21 cellular contexts compared by ENCODE assay signal in genomic region chr7:40300146-40300655, GRCh38.
"Had no signal": no experiment of that assay in that cellular context is flagged by ENCODE, and none has a peak within 500 bp of the region (broad histone marks: within the 10 kb centered on the region; RNA-seq: fewer than 3 reads in every experiment).

No MANE protein-coding gene starts in this region.

- ATAC-seq: activated CD4-positive, alpha-beta T cell treated with anti-CD3 and anti-CD28 coated beads for 36 hours; foreskin keratinocyte; left lobe of liver; WTC11 had no signal

- H3K27me3 ChIP-seq: adrenal gland, cardiac muscle cell, dorsolateral prefrontal cortex, foreskin keratinocyte, tibial artery, vagina had no signal

- H2AFZ ChIP-seq: parathyroid adenoma had no signal

- FAIRE-seq: TTC549 had no signal

- H3K9ac ChIP-seq: parathyroid adenoma had no signal

- H3K36me3 ChIP-seq: adrenal gland, cardiac muscle cell, tibial artery, vagina had no signal

- H3K4me3 ChIP-seq: adrenal gland, cardiac muscle cell, dorsolateral prefrontal cortex, lung, tibial artery, vagina had no signal

- DNase-seq: activated CD4-positive, alpha-beta T cell treated with anti-CD3 and anti-CD28 coated beads for 36 hours; activated CD4-positive, alpha-beta T cell treated with anti-CD3 and anti-CD28 coated beads, Interleukin-2, amount 50 U/mL, for 48 hours; activated gamma-delta T cell; adrenal gland; dorsolateral prefrontal cortex; naive B cell; stimulated activated CD4-positive, alpha-beta T cell treated with anti-CD3 and anti-CD28 coated beads, Interleukin-12 subunit alpha, Interleukin-12 subunit beta, amount 100 ng/mL, for 4 hours; stimulated activated CD4-positive, alpha-beta T cell treated with anti-CD3 and anti-CD28 coated beads, Interleukin-1b, Interleukin-23, amount 100 ng/mL, for 48 hours; stimulated activated CD8-positive, alpha-beta memory T cell treated with anti-CD3 and anti-CD28 coated beads, Interleukin-4, amount 100 ng/mL, for 48 hours; stimulated activated naive CD4-positive, alpha-beta T cell treated with Interleukin-2 at 50 U/mL for 16 hours; substantia nigra; tibial artery had no signal

- H3K9me3 ChIP-seq: adrenal gland, tibial artery, vagina had no signal

- H3K79me2 ChIP-seq: parathyroid adenoma had no signal

- H3K4me1 ChIP-seq: adrenal gland, parathyroid adenoma, vagina had no signal

- H3K27ac ChIP-seq: adrenal gland, cardiac muscle cell, dorsolateral prefrontal cortex, epithelial cell of prostate, foreskin keratinocyte, parathyroid adenoma, tibial artery, vagina had no signal
